Comparison of ENCODE assay signal across 21 cellular contexts in the genomic region with DNA sequence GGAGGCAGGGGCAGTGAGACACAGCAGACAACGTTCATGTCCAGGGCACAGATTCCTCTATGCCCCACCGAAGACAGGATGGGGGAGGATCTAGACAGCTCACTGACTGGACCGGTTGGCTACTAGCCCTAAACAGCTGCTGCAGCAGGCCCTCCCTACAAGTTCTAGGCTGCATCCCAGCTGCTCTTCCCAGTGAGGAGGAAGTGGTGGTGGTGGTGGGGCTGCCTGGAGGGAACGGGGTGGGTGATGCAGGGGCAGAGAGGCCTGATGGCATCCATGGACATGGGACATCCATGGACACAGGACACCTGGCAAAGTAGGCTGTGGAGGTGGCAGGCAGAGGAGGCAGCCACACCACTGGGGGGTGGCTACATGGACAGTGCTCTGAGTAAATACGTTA.
"Had no signal": no experiment of that assay in that cellular context is flagged by ENCODE, and none has a peak within 500 bp of the region (broad histone marks: within the 10 kb centered on the region; RNA-seq: fewer than 3 reads in every experiment).

No MANE protein-coding gene starts in this region.

- H3K9me3 ChIP-seq: adrenal gland, Peyer's patch had no signal

- DNase-seq: activated CD4-positive, alpha-beta T cell treated with anti-CD3 and anti-CD28 coated beads for 48 hours; activated CD4-positive, alpha-beta T cell treated with anti-CD3 and anti-CD28 coated beads, Interleukin-2, amount 50 U/mL, for 4 hours; activated CD4-positive, CD25-positive, alpha-beta regulatory T cell treated with anti-CD3 and anti-CD28 coated beads, Interleukin-2, amount 50 U/mL, for 72 hours; activated CD8-positive, alpha-beta T cell treated with anti-CD3 and anti-CD28 coated beads, Interleukin-2, amount 10 ng/mL, durations not matched to agents 7 days and 5 days; activated naive CD4-positive, alpha-beta T cell treated with anti-CD3 and anti-CD28 coated beads, Interleukin-2, amount 50 U/mL, for 16 hours; activated naive CD8-positive, alpha-beta T cell treated with anti-CD3 and anti-CD28 coated beads, Interleukin-2, amount 10 ng/mL, durations not matched to agents 7 days and 5 days; activated T-cell treated with anti-CD3 and anti-CD28 coated beads, Interleukin-2, amount 50 U/mL, for 48 hours; adrenal gland; anterior cingulate cortex; central memory CD4-positive, alpha-beta T cell; MM.1S; NCI-H1105 treated with DMSO at 0.1 percent for 48 hours; NCI-H1436 treated with DMSO at 0.1 percent for 48 hours; NCI-H187; NCI-H2081; NCI-H526 treated with DMSO at 0.1 percent for 48 hours; Peyer's patch; SIG-M5; T-helper 17 cell; T-helper 9 cell had no signal

- H3K27me3 Mint-ChIP-seq: activated naive CD8-positive, alpha-beta T cell treated with anti-CD3 and anti-CD28 coated beads, Interleukin-2, amount 10 ng/mL, durations not matched to agents 7 days and 5 days; T-helper 17 cell had no signal

- ATAC-seq: activated CD8-positive, alpha-beta T cell treated with anti-CD3 and anti-CD28 coated beads, Interleukin-2, amount 10 ng/mL, durations not matched to agents 7 days and 5 days; T-helper 17 cell; WTC11 had no signal

- H3K4me3 Mint-ChIP-seq: activated CD8-positive, alpha-beta T cell treated with anti-CD3 and anti-CD28 coated beads, Interleukin-2, amount 10 ng/mL, durations not matched to agents 7 days and 5 days; activated naive CD8-positive, alpha-beta T cell treated with anti-CD3 and anti-CD28 coated beads, Interleukin-2, amount 10 ng/mL, durations not matched to agents 7 days and 5 days; T-helper 17 cell; WTC11 had no signal

- H3K27ac ChIP-seq: adrenal gland, Peyer's patch had no signal

- H3K4me1 Mint-ChIP-seq: activated naive CD8-positive, alpha-beta T cell treated with anti-CD3 and anti-CD28 coated beads, Interleukin-2, amount 10 ng/mL, durations not matched to agents 7 days and 5 days; WTC11 had no signal

- H3K27me3 ChIP-seq: adrenal gland, Peyer's patch had no signal

- H3K27ac Mint-ChIP-seq: activated CD8-positive, alpha-beta T cell treated with anti-CD3 and anti-CD28 coated beads, Interleukin-2, amount 10 ng/mL, durations not matched to agents 7 days and 5 days; activated naive CD8-positive, alpha-beta T cell treated with anti-CD3 and anti-CD28 coated beads, Interleukin-2, amount 10 ng/mL, durations not matched to agents 7 days and 5 days; T-helper 17 cell; WTC11 had no signal

- H3K9me3 Mint-ChIP-seq: activated naive CD8-positive, alpha-beta T cell treated with anti-CD3 and anti-CD28 coated beads, Interleukin-2, amount 10 ng/mL, durations not matched to agents 7 days and 5 days; WTC11 had no signal

- H3K4me3 ChIP-seq: adrenal gland, Peyer's patch had no signal
